18 cellular contexts compared by ENCODE assay signal in the genomic region with DNA sequence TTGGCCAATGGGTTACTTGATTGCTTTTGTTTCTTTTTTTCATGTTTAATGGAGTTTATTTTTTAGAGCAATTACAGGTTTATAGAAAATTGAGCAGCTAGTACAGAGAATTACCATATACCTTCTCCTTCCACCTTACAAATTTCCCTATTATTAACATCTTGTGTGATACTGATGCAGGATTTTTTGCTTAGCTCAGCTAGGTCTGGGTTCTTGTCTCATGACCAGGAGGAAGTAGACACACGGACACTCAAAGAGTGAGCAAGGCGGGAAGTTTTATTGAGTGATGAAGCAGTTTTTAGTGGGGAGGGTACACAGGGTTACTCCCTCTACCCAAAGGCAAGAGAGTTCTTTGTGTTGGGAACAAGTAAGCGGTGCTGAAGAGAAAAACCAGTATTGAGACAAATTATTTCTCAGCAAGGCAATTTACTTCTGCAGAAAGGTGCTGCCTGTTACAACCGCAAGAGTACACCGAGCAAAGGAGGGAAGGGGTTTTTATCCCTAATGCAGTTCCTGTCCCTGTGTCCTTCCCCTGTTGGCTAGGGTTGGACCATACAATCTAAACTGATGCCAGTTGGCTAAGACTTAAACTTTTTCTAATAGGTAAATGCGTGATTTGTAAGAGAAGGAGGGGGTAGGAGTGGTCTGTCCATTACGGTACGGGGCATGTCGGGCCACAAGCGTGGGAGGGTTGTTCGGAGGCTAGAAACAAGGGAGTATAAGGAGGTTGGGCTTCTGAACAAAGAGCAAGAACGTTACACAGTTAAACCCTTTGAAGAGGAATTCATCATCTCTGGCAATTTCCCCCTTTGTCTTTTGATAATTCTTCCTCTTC. TPM values are rescaled to one million over a fixed set of nuclear protein-coding genes. Genes with fewer than 3 reads are reported as not detected.
A peak's percentile ranks its signal among the peaks of the same experiment; 100 is the strongest.
DNase-seq lines count a peak whose midpoint lies in the region; ATAC-seq and TF ChIP-seq lines count a peak whose summit lies in the region.
"Had no signal": no experiment of that assay in that cellular context is flagged by ENCODE, and none has a peak within 500 bp of the region (broad histone marks: within the 10 kb centered on the region; RNA-seq: fewer than 3 reads in every experiment).

No MANE protein-coding gene starts in this region.

- no peak for DNase-seq in CD8-positive, alpha-beta T cell
- DNase-seq in erythroblast (lab: John Stamatoyannopoulos, UW) (peak; percentile 22 to 24), progenitor cell of endocrine pancreas (ENCODE audit: low spot score, unreplicated experiment) (no peak), T-helper 2 cell (no peak)
- DNase-seq in activated CD4-positive, alpha-beta memory T cell treated with anti-CD3 and anti-CD28 coated beads, Interleukin-2, amount 10 ng/mL, durations not matched to agents 7 days and 5 days, result no peak
- DNase-seq: CD4-positive, CD25-positive, alpha-beta regulatory T cell; DMS79 treated with DMSO at 0.1 percent for 48 hours; H9; NCI-H1092 treated with DMSO at 0.1 percent for 48 hours; NCI-H2081; NCI-H510A; NCI-H748 treated with DMSO at 0.1 percent for 48 hours; NK-92 treated with Interleukin-12 subunit alpha and Interleukin-12 subunit beta, amount 100 ng/mL, for 24 hours; OCI-M1; SHP77 had no signal

- no peak overlapping the region for H3K4me3 Mint-ChIP-seq in CD8-positive, alpha-beta T cell
- no peak overlapping the region for H3K4me3 Mint-ChIP-seq in progenitor cell of endocrine pancreas (ENCODE audit: low read depth)
- no peak overlapping the region for H3K4me3 Mint-ChIP-seq in activated CD4-positive, alpha-beta memory T cell treated with anti-CD3 and anti-CD28 coated beads, Interleukin-2, amount 10 ng/mL, durations not matched to agents 7 days and 5 days
- H3K4me3 Mint-ChIP-seq: B cell, H9 had no signal

- no peak for TF ChIP-seq POLR2A in erythroblast (IDR thresholded peaks at IDR 0.05; ENCODE audit: low read length)

- POLR2A ChIA-PET in CD8-positive, alpha-beta T cell (lab: Charles Lee), result interaction anchor here (1.0 kb wide), 1 partner anchor 35 kb away, joined by 4 read pairs; no protein-coding TSS in a partner anchor
- POLR2A ChIA-PET in HEK293 (lab: Yijun Ruan, JAX), result interaction anchor here (1.2 to 1.6 kb wide), 2 partner anchors 12 to 27 kb away, joined by 4 to 6 read pairs; partner anchors contain the start of gene SEC14L1
- POLR2A ChIA-PET in activated CD4-positive, alpha-beta memory T cell treated with anti-CD3 and anti-CD28 coated beads, Interleukin-2, amount 10 ng/mL, durations not matched to agents 7 days and 5 days (lab: Charles Lee), result no interaction called here

- H3K4me1 Mint-ChIP-seq in CD8-positive, alpha-beta T cell (ENCODE audit: low read depth), result peaks cover 30% of the 10 kb centered on the region
- H3K4me1 Mint-ChIP-seq in progenitor cell of endocrine pancreas (ENCODE audit: low read depth), result peaks cover 40% of the 10 kb centered on the region
- H3K4me1 Mint-ChIP-seq in activated CD4-positive, alpha-beta memory T cell treated with anti-CD3 and anti-CD28 coated beads, Interleukin-2, amount 10 ng/mL, durations not matched to agents 7 days and 5 days, result peaks cover 21% of the 10 kb centered on the region

- peaks cover 14% of the 10 kb centered on the region for H3K9me3 Mint-ChIP-seq in CD8-positive, alpha-beta T cell
- H3K9me3 Mint-ChIP-seq in progenitor cell of endocrine pancreas (ENCODE audit: low read depth), result peaks cover 25% of the 10 kb centered on the region
- peaks cover 56% of the 10 kb centered on the region for H3K9me3 Mint-ChIP-seq in activated CD4-positive, alpha-beta memory T cell treated with anti-CD3 and anti-CD28 coated beads, Interleukin-2, amount 10 ng/mL, durations not matched to agents 7 days and 5 days

- peak overlapping the region; percentile 12 for H3K27ac Mint-ChIP-seq in CD8-positive, alpha-beta T cell
- H3K27ac Mint-ChIP-seq in progenitor cell of endocrine pancreas, result peak overlapping the region; percentile 27
- no peak overlapping the region for H3K27ac Mint-ChIP-seq in activated CD4-positive, alpha-beta memory T cell treated with anti-CD3 and anti-CD28 coated beads, Interleukin-2, amount 10 ng/mL, durations not matched to agents 7 days and 5 days
- H3K27ac Mint-ChIP-seq: B cell, H9 had no signal

- no peak overlapping the region for H3K4me3 ChIP-seq in CD8-positive, alpha-beta T cell (ENCODE audit: low read depth, low read length)
- no peak overlapping the region for H3K4me3 ChIP-seq in HEK293 (ENCODE audit: low read depth, low read length)

- peaks cover 46% of the 10 kb centered on the region for H3K36me3 Mint-ChIP-seq in CD8-positive, alpha-beta T cell
- peaks cover 34% of the 10 kb centered on the region for H3K36me3 Mint-ChIP-seq in progenitor cell of endocrine pancreas (ENCODE audit: insufficient read depth)
- H3K36me3 Mint-ChIP-seq in activated CD4-positive, alpha-beta memory T cell treated with anti-CD3 and anti-CD28 coated beads, Interleukin-2, amount 10 ng/mL, durations not matched to agents 7 days and 5 days (ENCODE audit: low read depth), result peaks cover 94% of the 10 kb centered on the region

- peaks cover 13% of the 10 kb centered on the region for H3K4me1 ChIP-seq in CD8-positive, alpha-beta T cell (ENCODE audit: insufficient read depth, low read length)
- peaks cover 4% of the 10 kb centered on the region; the same call in 1 of the 2 replicates for H3K4me1 ChIP-seq in HEK293 (ENCODE audit: control insufficient read depth, insufficient read depth, low read length)

- H3K27ac ChIP-seq in CD8-positive, alpha-beta T cell (ENCODE audit: low read depth, low read length), result no peak overlapping the region
- no peak overlapping the region for H3K27ac ChIP-seq in HEK293 (ENCODE audit: extremely low read depth, low read depth, low read length)

- no peaks in the 10 kb centered on the region for H3K27me3 Mint-ChIP-seq in CD8-positive, alpha-beta T cell (ENCODE audit: low read depth)
- no peaks in the 10 kb centered on the region for H3K27me3 Mint-ChIP-seq in progenitor cell of endocrine pancreas
- H3K27me3 Mint-ChIP-seq in activated CD4-positive, alpha-beta memory T cell treated with anti-CD3 and anti-CD28 coated beads, Interleukin-2, amount 10 ng/mL, durations not matched to agents 7 days and 5 days, result no peaks in the 10 kb centered on the region
- H3K27me3 Mint-ChIP-seq: B cell; CD4-positive, CD25-positive, alpha-beta regulatory T cell had no signal

- CTCF ChIA-PET in CD8-positive, alpha-beta T cell (lab: Charles Lee), result interaction anchor here (1.1 kb wide), 1 partner anchor 22 kb away, joined by 3 read pairs; no protein-coding TSS in a partner anchor
- CTCF ChIA-PET in HEK293 (lab: Yijun Ruan, JAX), result interaction anchor here (0.7 to 0.8 kb wide), 2 partner anchors 72 to 342 kb away, joined by 3 to 4 read pairs; no protein-coding TSS in a partner anchor
- CTCF ChIA-PET in activated CD4-positive, alpha-beta memory T cell treated with anti-CD3 and anti-CD28 coated beads, Interleukin-2, amount 10 ng/mL, durations not matched to agents 7 days and 5 days (lab: Charles Lee), result no interaction called here

- H3K36me3 ChIP-seq in CD8-positive, alpha-beta T cell (ENCODE audit: insufficient read depth, low read length), result no peaks in the 10 kb centered on the region
- H3K36me3 ChIP-seq in HEK293 (ENCODE audit: control insufficient read depth in 2 of 2, insufficient read depth in 1 of 2, low read length in 2 of 2), result peaks cover 0 to 4% of the 10 kb centered on the region in 2 experiments; a peak in 1 of 3 replicates

- no peak for ATAC-seq in CD8-positive, alpha-beta T cell
- ATAC-seq in GM18520 (IDR thresholded peaks at IDR 0.05; ENCODE audit: unreplicated experiment), result no peak

- no peak for TF ChIP-seq CTCF in CD8-positive, alpha-beta T cell (IDR thresholded peaks at IDR 0.05)
- no peak for TF ChIP-seq CTCF in HEK293 (tag by site-specific recombination; IDR thresholded peaks at IDR 0.05)
- no peak for TF ChIP-seq CTCF in progenitor cell of endocrine pancreas (IDR thresholded peaks at IDR 0.05; ENCODE audit: unreplicated experiment)

- H3K27me3 ChIP-seq in CD8-positive, alpha-beta T cell (ENCODE audit: insufficient read depth, low read length), result no peaks in the 10 kb centered on the region

- intact Hi-C loops in CD8-positive, alpha-beta T cell (cut with DNase I, micrococcal nuclease), result no loop called here

- peaks cover 9% of the 10 kb centered on the region for H3K9me3 ChIP-seq in CD8-positive, alpha-beta T cell (ENCODE audit: low read length)
- H3K9me3 ChIP-seq in HEK293 (ENCODE audit: control insufficient read depth, insufficient read depth, low read depth, low read length), result no peaks in the 10 kb centered on the region

TF ChIP-seq in HEK293, 187 proteins besides CTCF, POLR2A, EP300 and RAD21:
- peak; percentile 99 for TF ChIP-seq SETDB1 (IDR thresholded peaks at IDR 0.05; ENCODE audit: insufficient read length, low read length)
- no peak for TF ChIP-seq ZNF10 (tag by site-specific recombination; IDR thresholded peaks at IDR 0.05)
- peak; percentile 44; the same call in 1 of the 2 replicates for TF ChIP-seq TRIM28 (IDR thresholded peaks at IDR 0.05; ENCODE audit: borderline replicate concordance, low read length)
- peak; percentile 51; the same call in 1 of the 2 replicates for TF ChIP-seq ZNF561 (tag by site-specific recombination; IDR thresholded peaks at IDR 0.05; ENCODE audit: borderline replicate concordance)

RNA-seq across cellular contexts. Expression of gene SEC14L1, which starts 26.9 kb away (rescaled TPM):
- total RNA-seq in CD8-positive, alpha-beta T cell, result 100 to 1,000 TPM; 114 to 118 TPM
- total RNA-seq in progenitor cell of endocrine pancreas, result 90.8 and 98.3 TPM in 2 replicates
- 10 to 100 TPM; 77.2 to 82.2 TPM for total RNA-seq in activated CD4-positive, alpha-beta memory T cell treated with anti-CD3 and anti-CD28 coated beads, Interleukin-2, amount 10 ng/mL, durations not matched to agents 7 days and 5 days

Comparison
In these comparisons a context has a peak if more than half of its experiments do, and no peak if none do; other contexts are left out.
1. DNase-seq: peak in erythroblast (2 of 2); none in CD8-positive, alpha-beta T cell (0 of 7), progenitor cell of endocrine pancreas (single experiment), activated CD4-positive, alpha-beta memory T cell treated with anti-CD3 and anti-CD28 coated beads, Interleukin-2, amount 10 ng/mL, durations not matched to agents 7 days and 5 days (single experiment) and T-helper 2 cell (0 of 5).